ENCODE assay signal across 1 cellular context in genomic region chr3:58037141-58037910, GRCh38.
A peak's percentile ranks its signal among the peaks of the same experiment; 100 is the strongest.
TF ChIP-seq lines count a peak whose summit lies in the region.

No MANE protein-coding gene starts in this region.

TF ChIP-seq in GM12878, 131 proteins besides CTCF, POLR2A, EP300 and RAD21:
- TF ChIP-seq HDGF (IDR thresholded peaks at IDR 0.05), result 0 out of 2 replicates have a peak, but pooled peaks have one; percentile 35
- no peak for TF ChIP-seq NRF1 (conservative IDR thresholded peaks at IDR 0.05; ENCODE audit: low read depth, low read length)
- TF ChIP-seq MLLT1 (IDR thresholded peaks at IDR 0.05), result 0 out of 2 replicates have a peak, but pooled peaks have one; percentile 13
- TF ChIP-seq POU2F2 (IDR thresholded peaks at IDR 0.05; ENCODE audit: borderline replicate concordance, low read depth, low read length), result no peak
